Comparison of ENCODE assay signal across 8 cellular contexts in genomic region chr10:46022978-46023702, GRCh38. TPM values are rescaled to one million over a fixed set of nuclear protein-coding genes. Genes with fewer than 3 reads are reported as not detected.
A peak's percentile ranks its signal among the peaks of the same experiment; 100 is the strongest.
DNase-seq lines count a peak whose midpoint lies in the region; ATAC-seq lines count a peak whose summit lies in the region.

No MANE protein-coding gene starts in this region.

- H3K27ac Mint-ChIP-seq in activated naive CD4-positive, alpha-beta T cell treated with anti-CD3 and anti-CD28 coated beads, Interleukin-2, amount 10 ng/mL, durations not matched to agents 7 days and 5 days, result peak overlapping the region; percentile 81

- peaks cover 22% of the 10 kb centered on the region for H3K36me3 Mint-ChIP-seq in activated naive CD4-positive, alpha-beta T cell treated with anti-CD3 and anti-CD28 coated beads, Interleukin-2, amount 10 ng/mL, durations not matched to agents 7 days and 5 days

- CTCF ChIA-PET in activated naive CD4-positive, alpha-beta T cell treated with anti-CD3 and anti-CD28 coated beads, Interleukin-2, amount 10 ng/mL, durations not matched to agents 7 days and 5 days (lab: Charles Lee), result no interaction called here

- H3K4me1 Mint-ChIP-seq in activated naive CD4-positive, alpha-beta T cell treated with anti-CD3 and anti-CD28 coated beads, Interleukin-2, amount 10 ng/mL, durations not matched to agents 7 days and 5 days, result peaks cover 86% of the 10 kb centered on the region

- H3K27me3 Mint-ChIP-seq in activated naive CD4-positive, alpha-beta T cell treated with anti-CD3 and anti-CD28 coated beads, Interleukin-2, amount 10 ng/mL, durations not matched to agents 7 days and 5 days, result no peaks in the 10 kb centered on the region

- peak overlapping the region; percentile 78 for H3K4me3 Mint-ChIP-seq in activated naive CD4-positive, alpha-beta T cell treated with anti-CD3 and anti-CD28 coated beads, Interleukin-2, amount 10 ng/mL, durations not matched to agents 7 days and 5 days

- peak; percentile 95 for ATAC-seq in GM21381 (IDR thresholded peaks at IDR 0.05; ENCODE audit: unreplicated experiment)

- H3K9me3 Mint-ChIP-seq in activated naive CD4-positive, alpha-beta T cell treated with anti-CD3 and anti-CD28 coated beads, Interleukin-2, amount 10 ng/mL, durations not matched to agents 7 days and 5 days, result no peaks in the 10 kb centered on the region

- in situ Hi-C loops in SK-MEL-5 (cut with HindIII; ENCODE audit: low pct_unique_long_range_greater_than_20kb, low sequenced_read_pairs), result no loop called here

- DNase-seq in DMS 273 (lab: John Stamatoyannopoulos, UW; ENCODE audit: unreplicated experiment), result peak; percentile 91
- peak; percentile 81 for DNase-seq in HT1080 (ENCODE audit: low read depth)
- peak; percentile 87 for DNase-seq in SK-MEL-5 (ENCODE audit: low read depth, low spot score)
- peak; percentile 90 for DNase-seq in activated naive CD4-positive, alpha-beta T cell treated with anti-CD3 and anti-CD28 coated beads, Interleukin-2, amount 10 ng/mL, durations not matched to agents 7 days and 5 days
- DNase-seq in globus pallidus (ENCODE audit: low spot score), result peak; percentile 92
- peak; percentile 35 to 92 (median 80) for DNase-seq in nucleus accumbens (lab: John Stamatoyannopoulos, UW)
- DNase-seq in superior temporal gyrus (ENCODE audit: extremely low spot score), result peak; percentile 87

RNA-seq across cellular contexts. Expression of gene NCOA4, which starts 7.3 kb away (rescaled TPM):
- total RNA-seq in HT1080 (2014; rRNA removed; shearing (Covaris generic)), result 161 and 176 TPM in 2 replicates
- 91.5 and 122 TPM in 2 replicates for polyA plus RNA-seq in HT1080 (2015; cell fraction: cytosol; rRNA removed)
- 143 and 160 TPM in 2 replicates for polyA plus RNA-seq in HT1080 (2015; cell fraction: nucleus; rRNA removed)
- 136 and 146 TPM in 2 replicates for total RNA-seq in SK-MEL-5 (2014; rRNA removed; shearing (Covaris generic))
- polyA plus RNA-seq in SK-MEL-5 (2015; cell fraction: cytosol; rRNA removed), result 61.4 and 79.3 TPM in 2 replicates
- 33.9 and 47.3 TPM in 2 replicates for polyA plus RNA-seq in SK-MEL-5 (2015; cell fraction: nucleus; rRNA removed)

RNA-seq across cellular contexts. Expression of gene MSMB, which starts 22.9 kb away (rescaled TPM):
- not detected in 2 replicates for total RNA-seq in HT1080 (2014; rRNA removed; shearing (Covaris generic))
- polyA plus RNA-seq in HT1080 (2015; cell fraction: cytosol; rRNA removed), result not detected in 2 replicates
- not detected in 2 replicates for polyA plus RNA-seq in HT1080 (2015; cell fraction: nucleus; rRNA removed)
- not detected in 2 replicates for total RNA-seq in SK-MEL-5 (2014; rRNA removed; shearing (Covaris generic))
- polyA plus RNA-seq in SK-MEL-5 (2015; cell fraction: cytosol; rRNA removed), result not detected in 2 replicates
- polyA plus RNA-seq in SK-MEL-5 (2015; cell fraction: nucleus; rRNA removed), result not detected in 2 replicates

RNA-seq across cellular contexts. Expression of gene TIMM23, which starts 50.9 kb away (rescaled TPM):
- 189 and 211 TPM in 2 replicates for total RNA-seq in HT1080 (2014; rRNA removed; shearing (Covaris generic))
- polyA plus RNA-seq in HT1080 (2015; cell fraction: cytosol; rRNA removed), result 153 and 155 TPM in 2 replicates
- polyA plus RNA-seq in HT1080 (2015; cell fraction: nucleus; rRNA removed), result 83.7 and 84.9 TPM in 2 replicates
- total RNA-seq in SK-MEL-5 (2014; rRNA removed; shearing (Covaris generic)), result 73.9 and 81.2 TPM in 2 replicates
- polyA plus RNA-seq in SK-MEL-5 (2015; cell fraction: cytosol; rRNA removed), result 73.8 and 79.2 TPM in 2 replicates
- polyA plus RNA-seq in SK-MEL-5 (2015; cell fraction: nucleus; rRNA removed), result 19.8 and 23.1 TPM in 2 replicates

Comparison
In these comparisons a context has a peak if more than half of its experiments do, and no peak if none do; other contexts are left out.
1. Peak in every context shown above with its lines: DNase-seq and ATAC-seq.